ENCODE assay signal across 10 cellular contexts in genomic region chrX:134537179-134537945, GRCh38.
DNase-seq lines count a peak whose midpoint lies in the region; ATAC-seq and TF ChIP-seq lines count a peak whose summit lies in the region.
"Had no signal": no experiment of that assay in that cellular context is flagged by ENCODE, and none has a peak within 500 bp of the region (broad histone marks: within the 10 kb centered on the region; RNA-seq: fewer than 3 reads in every experiment).

No MANE protein-coding gene starts in this region.

- CTCF ChIA-PET in Caco-2 (lab: Charles Lee) = interaction anchor here (0.7 kb wide), 1 partner anchor 400 kb away, joined by 3 read pairs; no protein-coding TSS in a partner anchor

- peaks cover 10% of the 10 kb centered on the region for H3K4me1 ChIP-seq in Caco-2
- H3K4me1 ChIP-seq in muscle layer of duodenum (ENCODE audit: control insufficient read depth in 1 of 2, insufficient read depth in 2 of 2, low read length in 2 of 2) = no peaks in the 10 kb centered on the region

- no peaks in the 10 kb centered on the region for H3K9me3 Mint-ChIP-seq in Caco-2 (ENCODE audit: unreplicated experiment)
- H3K9me3 Mint-ChIP-seq in endothelial cell (ENCODE audit: unreplicated experiment) = no peaks in the 10 kb centered on the region
- no peaks in the 10 kb centered on the region for H3K9me3 Mint-ChIP-seq in activated CD4-positive, alpha-beta T cell treated with anti-CD3 and anti-CD28 coated beads, Interleukin-2, amount 10 ng/mL, durations not matched to agents 24 days and 14 days

- H3K27me3 ChIP-seq in Caco-2 (replicated peaks; ENCODE audit: control insufficient read depth, insufficient read depth, low read length) (no peaks in the 10 kb centered on the region), muscle layer of duodenum (ENCODE audit: low read depth, low read length) (no peaks in the 10 kb centered on the region)

- H3K36me3 Mint-ChIP-seq in Caco-2 (ENCODE audit: insufficient read depth, unreplicated experiment) (peaks cover 9% of the 10 kb centered on the region), endothelial cell (ENCODE audit: low read depth, unreplicated experiment) (no peaks in the 10 kb centered on the region)
- H3K36me3 Mint-ChIP-seq in activated CD4-positive, alpha-beta T cell treated with anti-CD3 and anti-CD28 coated beads, Interleukin-2, amount 10 ng/mL, durations not matched to agents 24 days and 14 days (ENCODE audit: low read depth) = no peaks in the 10 kb centered on the region
- H3K36me3 Mint-ChIP-seq: activated naive CD8-positive, alpha-beta T cell had no signal

- peaks cover 17% of the 10 kb centered on the region for H3K4me1 Mint-ChIP-seq in Caco-2 (ENCODE audit: low read depth, unreplicated experiment)
- peaks cover 15% of the 10 kb centered on the region for H3K4me1 Mint-ChIP-seq in endothelial cell (ENCODE audit: unreplicated experiment)
- peaks cover 2% of the 10 kb centered on the region for H3K4me1 Mint-ChIP-seq in activated CD4-positive, alpha-beta T cell treated with anti-CD3 and anti-CD28 coated beads, Interleukin-2, amount 10 ng/mL, durations not matched to agents 24 days and 14 days

- ATAC-seq in HG03432 (IDR thresholded peaks at IDR 0.05; ENCODE audit: unreplicated experiment) = no peak

- POLR2A ChIA-PET in Caco-2 (lab: Charles Lee) = interaction anchor here (0.5 kb wide), 1 partner anchor 23 kb away, joined by 6 read pairs; no protein-coding TSS in a partner anchor

- BruUV-seq in Caco-2 (replicated peaks; lab: Mats Ljungman, UMichigan) = no TSS peak

- H3K27me3 Mint-ChIP-seq in Caco-2 (ENCODE audit: insufficient read depth, unreplicated experiment) = no peaks in the 10 kb centered on the region
- H3K27me3 Mint-ChIP-seq in endothelial cell (ENCODE audit: unreplicated experiment) = no peaks in the 10 kb centered on the region
- H3K27me3 Mint-ChIP-seq in activated CD4-positive, alpha-beta T cell treated with anti-CD3 and anti-CD28 coated beads, Interleukin-2, amount 10 ng/mL, durations not matched to agents 24 days and 14 days = no peaks in the 10 kb centered on the region
- H3K27me3 Mint-ChIP-seq: activated naive CD8-positive, alpha-beta T cell had no signal

- intact Hi-C loops in Caco-2 (cut with micrococcal nuclease; ENCODE audit: unreplicated experiment) = no loop called here
- intact Hi-C loops in activated CD4-positive, alpha-beta T cell treated with anti-CD3 and anti-CD28 coated beads, Interleukin-2, amount 10 ng/mL, durations not matched to agents 24 days and 14 days (cut with micrococcal nuclease) = no loop called here

- H3K9me3 ChIP-seq in Caco-2 = no peaks in the 10 kb centered on the region
- no peaks in the 10 kb centered on the region for H3K9me3 ChIP-seq in muscle layer of duodenum (ENCODE audit: control insufficient read depth in 1 of 2, low read length in 2 of 2)

- peak overlapping the region; percentile 60 for H3K27ac ChIP-seq in muscle layer of duodenum (ENCODE audit: low read length)

- H3K27ac Mint-ChIP-seq in Caco-2 (ENCODE audit: unreplicated experiment) (peak overlapping the region; percentile 94), endothelial cell (ENCODE audit: unreplicated experiment) (peak overlapping the region; percentile 95)
- no peak overlapping the region for H3K27ac Mint-ChIP-seq in activated CD4-positive, alpha-beta T cell treated with anti-CD3 and anti-CD28 coated beads, Interleukin-2, amount 10 ng/mL, durations not matched to agents 24 days and 14 days
- H3K27ac Mint-ChIP-seq: activated naive CD8-positive, alpha-beta T cell had no signal

- peak overlapping the region; percentile 38 for H3K4me3 Mint-ChIP-seq in Caco-2 (ENCODE audit: unreplicated experiment)
- H3K4me3 Mint-ChIP-seq in endothelial cell (ENCODE audit: unreplicated experiment) = no peak overlapping the region
- no peak overlapping the region for H3K4me3 Mint-ChIP-seq in activated CD4-positive, alpha-beta T cell treated with anti-CD3 and anti-CD28 coated beads, Interleukin-2, amount 10 ng/mL, durations not matched to agents 24 days and 14 days
- H3K4me3 Mint-ChIP-seq: activated naive CD8-positive, alpha-beta T cell had no signal

- DNase-seq in Caco-2 (peak; percentile 39 to 52), M059J (ENCODE audit: low read depth) (peak; percentile 98), endothelial cell (ENCODE audit: low spot score) (no peak), NCI-H187 treated with DMSO at 0.1 percent for 48 hours (lab: John Stamatoyannopoulos, UW) (no peak), GDM1 (lab: John Stamatoyannopoulos, UW) (no peak)
- no peak for DNase-seq in activated CD4-positive, alpha-beta T cell treated with anti-CD3 and anti-CD28 coated beads, Interleukin-2, amount 10 ng/mL, durations not matched to agents 24 days and 14 days
- DNase-seq: activated CD4-positive, alpha-beta T cell treated with anti-CD3 and anti-CD28 coated beads, Interleukin-2, amount 50 U/mL, for 48 hours had no signal

- no peak for TF ChIP-seq CTCF in Caco-2 (IDR thresholded peaks at IDR 0.05; ENCODE audit: insufficient read depth in 1 of 2, low read depth in 1 of 2, low read length in 1 of 2, severe bottlenecking in 1 of 2, unreplicated experiment in 1 of 2)
- TF ChIP-seq CTCF in endothelial cell (IDR thresholded peaks at IDR 0.05; ENCODE audit: unreplicated experiment) = no peak

- H3K36me3 ChIP-seq in Caco-2 (ENCODE audit: control insufficient read depth, insufficient read depth, low read length) (no peaks in the 10 kb centered on the region), muscle layer of duodenum (ENCODE audit: control insufficient read depth in 1 of 2, insufficient read depth in 2 of 2, low read length in 2 of 2) (no peaks in the 10 kb centered on the region)

- no peak overlapping the region for H3K4me3 ChIP-seq in Caco-2 (ENCODE audit: low read depth, low read length)
- no peak overlapping the region for H3K4me3 ChIP-seq in muscle layer of duodenum (ENCODE audit: low read depth in 1 of 2, low read length in 2 of 2)

Comparison
In these comparisons a context has a peak if more than half of its experiments do, and no peak if none do; other contexts are left out.
1. DNase-seq: peak in Caco-2 (2 of 2) and M059J (single experiment); none in endothelial cell (single experiment), NCI-H187 treated with DMSO at 0.1 percent for 48 hours (single experiment), GDM1 (single experiment) and activated CD4-positive, alpha-beta T cell treated with anti-CD3 and anti-CD28 coated beads, Interleukin-2, amount 10 ng/mL, durations not matched to agents 24 days and 14 days (single experiment).